ENCODE assay signal across 36 cellular contexts in genomic region chr15:80677041-80677440, GRCh38.
"Had no signal": no experiment of that assay in that cellular context is flagged by ENCODE, and none has a peak within 500 bp of the region (broad histone marks: within the 10 kb centered on the region; RNA-seq: fewer than 3 reads in every experiment).

No MANE protein-coding gene starts in this region.

- DNase-seq: activated B cell treated with CpG ODN at 0.5 μM for 24 hours; activated CD4-positive, alpha-beta memory T cell treated with anti-CD3 and anti-CD28 coated beads for 36 hours; activated CD4-positive, alpha-beta T cell treated with anti-CD3 and anti-CD28 coated beads for 4 hours; activated CD4-positive, alpha-beta T cell treated with anti-CD3 and anti-CD28 coated beads, Interleukin-2, amount 10 ng/mL, durations not matched to agents 24 days and 14 days; activated CD4-positive, alpha-beta T cell treated with anti-CD3 and anti-CD28 coated beads, Interleukin-2, amount 50 U/mL, for 1 hour; activated CD4-positive, alpha-beta T cell treated with anti-CD3 and anti-CD28 coated beads, Interleukin-2, amount 50 U/mL, for 4 hours; activated CD4-positive, CD25-positive, alpha-beta regulatory T cell treated with anti-CD3 and anti-CD28 coated beads, Interleukin-2, amount 50 U/mL, for 72 hours; activated CD8-positive, alpha-beta memory T cell treated with anti-CD3 and anti-CD28 coated beads, Interleukin-2, amount 50 U/mL, for 4 hours; activated CD8-positive, alpha-beta T cell treated with anti-CD3 and anti-CD28 coated beads for 36 hours; activated effector memory CD4-positive, alpha-beta T cell treated with anti-CD3 and anti-CD28 coated beads, Interleukin-2, amount 50 U/mL, for 16 hours; activated naive CD4-positive, alpha-beta T cell treated with anti-CD3 and anti-CD28 coated beads, Interleukin-2, amount 10 ng/mL, durations not matched to agents 7 days and 5 days; activated naive CD4-positive, alpha-beta T cell treated with Interleukin-2 at 50 U/mL for 16 hours; activated naive CD8-positive, alpha-beta T cell treated with anti-CD3 and anti-CD28 coated beads, Interleukin-2, amount 10 ng/mL, durations not matched to agents 7 days and 5 days; activated naive CD8-positive, alpha-beta T cell treated with anti-CD3 and anti-CD28 coated beads, Interleukin-2, amount 50 U/mL, for 24 hours; activated T-cell treated with anti-CD3 and anti-CD28 coated beads for 4 hours; activated T-cell treated with anti-CD3 and anti-CD28 coated beads, Interleukin-2, amount 50 U/mL, for 1 hour; activated T-cell treated with anti-CD3 and anti-CD28 coated beads, Interleukin-2, amount 50 U/mL, for 4 hours; activated T-cell treated with anti-CD3 and anti-CD28 coated beads, Interleukin-2, amount 50 U/mL, for 72 hours; amygdala; anterior cingulate cortex; caudate nucleus; cerebellar nuclear complex; T-helper 1 cell; T-helper 2 cell; T-helper 9 cell had no signal

- H3K27me3 ChIP-seq: ascending aorta, cardiac muscle cell had no signal

- H3K27me3 Mint-ChIP-seq: brain had no signal

- H3K9me3 ChIP-seq: ascending aorta had no signal

- H3K27ac ChIP-seq: ascending aorta, cardiac muscle cell, VCaP had no signal

- H3K4me1 Mint-ChIP-seq: activated B cell treated with CpG ODN at 0.5 μM for 24 hours; activated naive CD4-positive, alpha-beta T cell treated with anti-CD3 and anti-CD28 coated beads, Interleukin-2, amount 50 U/mL, for 24 hours; activated T-helper 17 cell treated with anti-CD3 and anti-CD28 coated beads, Interleukin-2, amount 50 U/mL, for 72 hours; brain; central memory CD8-positive, alpha-beta T cell had no signal

- H3K4me3 ChIP-seq: ascending aorta, cardiac muscle cell had no signal

- ATAC-seq: activated CD8-positive, alpha-beta T cell treated with anti-CD3 and anti-CD28 coated beads for 36 hours; activated naive CD8-positive, alpha-beta T cell treated with anti-CD3 and anti-CD28 coated beads, Interleukin-2, amount 50 U/mL, for 24 hours; activated T-cell treated with anti-CD3 and anti-CD28 coated beads, Interleukin-2, amount 50 U/mL, for 4 hours; activated T-cell treated with anti-CD3 and anti-CD28 coated beads, Interleukin-2, amount 50 U/mL, for 72 hours; activated T-helper 17 cell treated with anti-CD3 and anti-CD28 coated beads, Interleukin-2, amount 50 U/mL, for 72 hours had no signal

- H3K36me3 Mint-ChIP-seq: activated CD4-positive, alpha-beta memory T cell treated with anti-CD3 and anti-CD28 coated beads for 36 hours; activated naive CD4-positive, alpha-beta T cell treated with anti-CD3 and anti-CD28 coated beads, Interleukin-2, amount 10 ng/mL, durations not matched to agents 7 days and 5 days; activated naive CD4-positive, alpha-beta T cell treated with anti-CD3 and anti-CD28 coated beads, Interleukin-2, amount 50 U/mL, for 24 hours; activated naive CD8-positive, alpha-beta T cell; activated naive CD8-positive, alpha-beta T cell treated with anti-CD3 and anti-CD28 coated beads, Interleukin-2, amount 10 ng/mL, durations not matched to agents 7 days and 5 days; brain had no signal

- H3K36me3 ChIP-seq: ascending aorta, cardiac muscle cell had no signal

- H3K9me3 Mint-ChIP-seq: activated B cell treated with CpG ODN at 0.5 μM for 24 hours; activated CD4-positive, alpha-beta T cell treated with anti-CD3 and anti-CD28 coated beads, Interleukin-2, amount 10 ng/mL, durations not matched to agents 24 days and 14 days; activated CD8-positive, alpha-beta T cell treated with anti-CD3 and anti-CD28 coated beads for 36 hours; activated naive CD4-positive, alpha-beta T cell treated with anti-CD3 and anti-CD28 coated beads, Interleukin-2, amount 10 ng/mL, durations not matched to agents 7 days and 5 days; activated naive CD4-positive, alpha-beta T cell treated with anti-CD3 and anti-CD28 coated beads, Interleukin-2, amount 50 U/mL, for 24 hours; activated naive CD8-positive, alpha-beta T cell treated with anti-CD3 and anti-CD28 coated beads, Interleukin-2, amount 50 U/mL, for 24 hours; activated T-cell treated with anti-CD3 and anti-CD28 coated beads, Interleukin-2, amount 50 U/mL, for 4 hours; activated T-helper 1 cell treated with anti-CD3 and anti-CD28 coated beads, Interleukin-12 subunit alpha, Interleukin-12 subunit beta, Interleukin-2, Interleukin-4 antibody, amounts not matched to agents 30 ng/mL and 10 ng/mL and 1 ng/mL, durations not matched to agents 14 hours and 24 hours and 36 hours; brain; central memory CD8-positive, alpha-beta T cell; T-helper 1 cell treated with Interleukin-12 subunit alpha and Interleukin-12 subunit beta and Interleukin-4 antibody, amounts not matched to agents 30 μg/mL and 1 μg/mL, for 36 hours; T-helper 2 cell treated with Interferon-gamma antibody and Interleukin-4, amounts not matched to agents 5 μg/mL and 100 μg/mL, for 36 hours had no signal

- H3K27ac Mint-ChIP-seq: activated B cell treated with CpG ODN at 0.5 μM for 24 hours; activated CD4-positive, alpha-beta memory T cell treated with anti-CD3 and anti-CD28 coated beads for 36 hours; activated CD4-positive, alpha-beta T cell treated with anti-CD3 and anti-CD28 coated beads, Interleukin-2, amount 10 ng/mL, durations not matched to agents 24 days and 14 days; activated CD8-positive, alpha-beta T cell treated with anti-CD3 and anti-CD28 coated beads for 36 hours; activated naive CD4-positive, alpha-beta T cell treated with anti-CD3 and anti-CD28 coated beads, Interleukin-2, amount 10 ng/mL, durations not matched to agents 7 days and 5 days; activated naive CD4-positive, alpha-beta T cell treated with anti-CD3 and anti-CD28 coated beads, Interleukin-2, amount 50 U/mL, for 24 hours; activated naive CD8-positive, alpha-beta T cell; activated naive CD8-positive, alpha-beta T cell treated with anti-CD3 and anti-CD28 coated beads, Interleukin-2, amount 10 ng/mL, durations not matched to agents 7 days and 5 days; activated naive CD8-positive, alpha-beta T cell treated with anti-CD3 and anti-CD28 coated beads, Interleukin-2, amount 50 U/mL, for 24 hours; activated T-cell treated with anti-CD3 and anti-CD28 coated beads, Interleukin-2, amount 50 U/mL, for 72 hours; activated T-helper 1 cell treated with anti-CD3 and anti-CD28 coated beads, Interleukin-12 subunit alpha, Interleukin-12 subunit beta, Interleukin-2, Interleukin-4 antibody, amounts not matched to agents 30 ng/mL and 10 ng/mL and 1 ng/mL, durations not matched to agents 14 hours and 24 hours and 36 hours; activated T-helper 17 cell treated with anti-CD3 and anti-CD28 coated beads, Interleukin-2, amount 50 U/mL, for 72 hours; brain; T-helper 1 cell treated with Interleukin-12 subunit alpha and Interleukin-12 subunit beta and Interleukin-4 antibody, amounts not matched to agents 30 μg/mL and 1 μg/mL, for 36 hours; T-helper 2 cell treated with Interferon-gamma antibody and Interleukin-4, amounts not matched to agents 5 μg/mL and 100 μg/mL, for 36 hours had no signal

- H3K4me3 Mint-ChIP-seq: activated B cell treated with CpG ODN at 0.5 μM for 24 hours; activated CD4-positive, alpha-beta memory T cell treated with anti-CD3 and anti-CD28 coated beads for 36 hours; activated CD4-positive, alpha-beta T cell treated with anti-CD3 and anti-CD28 coated beads, Interleukin-2, amount 10 ng/mL, durations not matched to agents 24 days and 14 days; activated CD8-positive, alpha-beta T cell treated with anti-CD3 and anti-CD28 coated beads for 36 hours; activated naive CD4-positive, alpha-beta T cell treated with anti-CD3 and anti-CD28 coated beads, Interleukin-2, amount 10 ng/mL, durations not matched to agents 7 days and 5 days; activated naive CD4-positive, alpha-beta T cell treated with anti-CD3 and anti-CD28 coated beads, Interleukin-2, amount 50 U/mL, for 24 hours; activated naive CD8-positive, alpha-beta T cell; activated naive CD8-positive, alpha-beta T cell treated with anti-CD3 and anti-CD28 coated beads, Interleukin-2, amount 10 ng/mL, durations not matched to agents 7 days and 5 days; activated naive CD8-positive, alpha-beta T cell treated with anti-CD3 and anti-CD28 coated beads, Interleukin-2, amount 50 U/mL, for 24 hours; activated T-cell treated with anti-CD3 and anti-CD28 coated beads, Interleukin-2, amount 50 U/mL, for 4 hours; activated T-cell treated with anti-CD3 and anti-CD28 coated beads, Interleukin-2, amount 50 U/mL, for 72 hours; activated T-helper 1 cell treated with anti-CD3 and anti-CD28 coated beads, Interleukin-12 subunit alpha, Interleukin-12 subunit beta, Interleukin-2, Interleukin-4 antibody, amounts not matched to agents 30 ng/mL and 10 ng/mL and 1 ng/mL, durations not matched to agents 14 hours and 24 hours and 36 hours; activated T-helper 17 cell treated with anti-CD3 and anti-CD28 coated beads, Interleukin-2, amount 50 U/mL, for 72 hours; brain; central memory CD8-positive, alpha-beta T cell; T-helper 1 cell treated with Interleukin-12 subunit alpha and Interleukin-12 subunit beta and Interleukin-4 antibody, amounts not matched to agents 30 μg/mL and 1 μg/mL, for 36 hours; T-helper 2 cell treated with Interferon-gamma antibody and Interleukin-4, amounts not matched to agents 5 μg/mL and 100 μg/mL, for 36 hours had no signal

- H3K4me1 ChIP-seq: ascending aorta had no signal
